ENCODE assay signal across 9 cellular contexts in genomic region chrY:20575531-20576088, GRCh38. TPM values are rescaled to one million over a fixed set of nuclear protein-coding genes. Genes with fewer than 3 reads are reported as not detected.
A peak's percentile ranks its signal among the peaks of the same experiment; 100 is the strongest.
DNase-seq lines count a peak whose midpoint lies in the region; ATAC-seq and TF ChIP-seq lines count a peak whose summit lies in the region.
"Had no signal": no experiment of that assay in that cellular context is flagged by ENCODE, and none has a peak within 500 bp of the region (broad histone marks: within the 10 kb centered on the region; RNA-seq: fewer than 3 reads in every experiment).

A gene with protein sequence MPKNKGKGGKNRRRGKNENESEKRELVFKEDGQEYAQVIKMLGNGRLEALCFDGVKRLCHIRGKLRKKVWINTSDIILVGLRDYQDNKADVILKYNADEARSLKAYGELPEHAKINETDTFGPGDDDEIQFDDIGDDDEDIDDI (plus strand): TSS chrY:20575776. CDS start chrY:20575872, 96 bp downstream.

- peak within 1 kb of the TSS in 1 of 2 donors; percentile 83 for H3K27ac ChIP-seq in liver (ENCODE audit: low read depth in 1 of 2, low read length in 2 of 2)
- H3K27ac ChIP-seq: BLaER1 treated with 17β-estradiol and CSF1 and Interleukin-3, amounts not matched to agents 10 nM and 100 nM had no signal

- H3K27ac Mint-ChIP-seq in activated naive CD8-positive, alpha-beta T cell treated with anti-CD3 and anti-CD28 coated beads, Interleukin-2, amount 10 ng/mL, durations not matched to agents 7 days and 5 days = peak within 1 kb of the TSS; percentile 98
- H3K27ac Mint-ChIP-seq in stimulated activated naive CD8-positive, alpha-beta T cell treated with anti-CD3 and anti-CD28 coated beads, Interleukin-15, Interleukin-2, amounts not matched to agents 100 ng/mL and 50 ng/mL, for 24 hours = peak within 1 kb of the TSS; percentile 93

- H3K9ac ChIP-seq in liver (ENCODE audit: low read depth in 1 of 2, low read length in 2 of 2) = peak within 1 kb of the TSS in 1 of 2 donors; percentile 91
- H3K9ac ChIP-seq: BLaER1 treated with 17β-estradiol and CSF1 and Interleukin-3, amounts not matched to agents 10 nM and 100 nM had no signal

- H3K4me1 Mint-ChIP-seq in activated naive CD8-positive, alpha-beta T cell treated with anti-CD3 and anti-CD28 coated beads, Interleukin-2, amount 10 ng/mL, durations not matched to agents 7 days and 5 days = peaks cover 17% of the 10 kb centered on the region
- peaks cover 31% of the 10 kb centered on the region for H3K4me1 Mint-ChIP-seq in stimulated activated naive CD8-positive, alpha-beta T cell treated with anti-CD3 and anti-CD28 coated beads, Interleukin-15, Interleukin-2, amounts not matched to agents 100 ng/mL and 50 ng/mL, for 24 hours (ENCODE audit: low read depth)

- POLR2A ChIA-PET in activated naive CD8-positive, alpha-beta T cell treated with anti-CD3 and anti-CD28 coated beads, Interleukin-2, amount 10 ng/mL, durations not matched to agents 7 days and 5 days (lab: Charles Lee) = interaction anchor here (0.6 to 0.9 kb wide), 2 partner anchors 188 to 459 kb away, joined by 3 to 4 read pairs; no protein-coding TSS in a partner anchor

- peaks cover 3% of the 10 kb centered on the region for H3K9me3 Mint-ChIP-seq in activated naive CD8-positive, alpha-beta T cell treated with anti-CD3 and anti-CD28 coated beads, Interleukin-2, amount 10 ng/mL, durations not matched to agents 7 days and 5 days
- H3K9me3 Mint-ChIP-seq in stimulated activated naive CD8-positive, alpha-beta T cell treated with anti-CD3 and anti-CD28 coated beads, Interleukin-15, Interleukin-2, amounts not matched to agents 100 ng/mL and 50 ng/mL, for 24 hours = no peaks in the 10 kb centered on the region

- under 1% methylated on average over 29 of the region's 29 CpGs for WGBS in liver

- no peaks in the 10 kb centered on the region for H3K27me3 ChIP-seq in liver (ENCODE audit: control insufficient read depth in 4 of 4, insufficient read depth in 4 of 4, low read length in 3 of 4)
- H3K27me3 ChIP-seq: BLaER1 treated with 17β-estradiol and CSF1 and Interleukin-3, amounts not matched to agents 10 nM and 100 nM had no signal

- no peak for TF ChIP-seq CTCF in liver (IDR thresholded peaks at IDR 0.05; ENCODE audit: low read depth, low read length, missing input control)

- no peaks in the 10 kb centered on the region for H3K27me3 Mint-ChIP-seq in activated naive CD8-positive, alpha-beta T cell treated with anti-CD3 and anti-CD28 coated beads, Interleukin-2, amount 10 ng/mL, durations not matched to agents 7 days and 5 days
- no peaks in the 10 kb centered on the region for H3K27me3 Mint-ChIP-seq in stimulated activated naive CD8-positive, alpha-beta T cell treated with anti-CD3 and anti-CD28 coated beads, Interleukin-15, Interleukin-2, amounts not matched to agents 100 ng/mL and 50 ng/mL, for 24 hours

- peak; percentile 93 for ATAC-seq in activated naive CD8-positive, alpha-beta T cell treated with anti-CD3 and anti-CD28 coated beads, Interleukin-2, amount 10 ng/mL, durations not matched to agents 7 days and 5 days (ENCODE audit: low read depth)

- DNase-seq in activated T-cell treated with anti-CD3 and anti-CD28 coated beads for 1 hour (ENCODE audit: low read depth) (peak; percentile 71), NCI-H460 (ENCODE audit: extremely low read depth, low read depth) (peak; percentile 95), NCI-H146 (lab: John Stamatoyannopoulos, UW) (no peak)
- DNase-seq in activated T-cell treated with anti-CD3 and anti-CD28 coated beads, Interleukin-2, amount 50 U/mL, for 1 hour = no peak
- peak; percentile 83 for DNase-seq in activated naive CD8-positive, alpha-beta T cell treated with anti-CD3 and anti-CD28 coated beads, Interleukin-2, amount 10 ng/mL, durations not matched to agents 7 days and 5 days
- DNase-seq in stimulated activated naive CD4-positive, alpha-beta T cell treated with Interleukin-2 at 50 U/mL for 16 hours (lab: John Stamatoyannopoulos, UW) = no peak

- peak within 1 kb of the TSS in 2 of 3 donors; percentile 63 to 71 for H3K4me3 ChIP-seq in liver (ENCODE audit: low read depth in 1 of 3, low read length in 3 of 3)
- H3K4me3 ChIP-seq: BLaER1 treated with 17β-estradiol and CSF1 and Interleukin-3, amounts not matched to agents 10 nM and 100 nM had no signal

- peak within 1 kb of the TSS; percentile 92 for H3K4me3 Mint-ChIP-seq in activated naive CD8-positive, alpha-beta T cell treated with anti-CD3 and anti-CD28 coated beads, Interleukin-2, amount 10 ng/mL, durations not matched to agents 7 days and 5 days
- peak within 1 kb of the TSS; percentile 90 for H3K4me3 Mint-ChIP-seq in stimulated activated naive CD8-positive, alpha-beta T cell treated with anti-CD3 and anti-CD28 coated beads, Interleukin-15, Interleukin-2, amounts not matched to agents 100 ng/mL and 50 ng/mL, for 24 hours

- no peaks in the 10 kb centered on the region for H3K9me3 ChIP-seq in liver (ENCODE audit: control insufficient read depth in 4 of 4, low read length in 3 of 4)
- H3K9me3 ChIP-seq: BLaER1 treated with 17β-estradiol and CSF1 and Interleukin-3, amounts not matched to agents 10 nM and 100 nM had no signal

- H3K36me3 ChIP-seq in liver (ENCODE audit: control insufficient read depth in 4 of 4, insufficient read depth in 3 of 4, low read depth in 1 of 4, low read length in 3 of 4) = peaks cover 0 to 2% (median 0%) of the 10 kb centered on the region in 4 donors
- H3K36me3 ChIP-seq: BLaER1 treated with 17β-estradiol and CSF1 and Interleukin-3, amounts not matched to agents 10 nM and 100 nM had no signal

- TF ChIP-seq RAD21 in liver (IDR thresholded peaks at IDR 0.05) = peak in 1 of 2 donors; percentile 9

- H3K4me1 ChIP-seq in liver (ENCODE audit: control insufficient read depth in 4 of 4, insufficient read depth in 4 of 4, low read length in 3 of 4) = no peaks in the 10 kb centered on the region
- H3K4me1 ChIP-seq: BLaER1 treated with 17β-estradiol and CSF1 and Interleukin-3, amounts not matched to agents 10 nM and 100 nM had no signal

- H3K36me3 Mint-ChIP-seq in activated naive CD8-positive, alpha-beta T cell treated with anti-CD3 and anti-CD28 coated beads, Interleukin-2, amount 10 ng/mL, durations not matched to agents 7 days and 5 days = peaks cover 6% of the 10 kb centered on the region
- no peaks in the 10 kb centered on the region for H3K36me3 Mint-ChIP-seq in stimulated activated naive CD8-positive, alpha-beta T cell treated with anti-CD3 and anti-CD28 coated beads, Interleukin-15, Interleukin-2, amounts not matched to agents 100 ng/mL and 50 ng/mL, for 24 hours (ENCODE audit: low read depth)

TF ChIP-seq in liver, 16 proteins besides CTCF, POLR2A, EP300 and RAD21:
- TF ChIP-seq YY1 (IDR thresholded peaks at IDR 0.05) (peak; percentile 82), GABPA (IDR thresholded peaks at IDR 0.05 in 1 of 2, conservative IDR thresholded peaks at IDR 0.05 in 1 of 2) (peak in 1 of 2 donors; percentile 76), RXRA (IDR thresholded peaks at IDR 0.05) (peak in 1 of 2 donors; percentile 40), REST (IDR thresholded peaks at IDR 0.05) (peak; percentile 31), NR2F2 (IDR thresholded peaks at IDR 0.05) (no peak), SP1 (IDR thresholded peaks at IDR 0.05) (no peak), ZBTB33 (IDR thresholded peaks at IDR 0.05) (no peak), JUND (IDR thresholded peaks at IDR 0.05) (peak in 1 of 2 donors; percentile 59)

RNA-seq across cellular contexts. Expression of the gene that starts here (rescaled TPM):
- total RNA-seq in NCI-H460 (2014; rRNA removed; shearing (Covaris generic)) = 96.2 and 116 TPM in 2 replicates
- polyA plus RNA-seq in NCI-H460 (2014; cell fraction: nucleus; rRNA removed) = 38.6 and 54.4 TPM in 2 replicates
- total RNA-seq in activated naive CD8-positive, alpha-beta T cell treated with anti-CD3 and anti-CD28 coated beads, Interleukin-2, amount 10 ng/mL, durations not matched to agents 7 days and 5 days = 10 to 100 TPM; 52.1 to 56.8 TPM
- 10 to 100 TPM in 1 of 2 donors, not detected in 1; 50.8 TPM for total RNA-seq in liver
- polyA plus RNA-seq in liver = 10 to 100 TPM in 1 of 2 donors, not detected in 1; 16.1 TPM

Comparison
In these comparisons a context has a peak if more than half of its experiments do, and no peak if none do; other contexts are left out.
1. DNase-seq: peak in activated T-cell treated with anti-CD3 and anti-CD28 coated beads for 1 hour (single experiment), NCI-H460 (single experiment) and activated naive CD8-positive, alpha-beta T cell treated with anti-CD3 and anti-CD28 coated beads, Interleukin-2, amount 10 ng/mL, durations not matched to agents 7 days and 5 days (single experiment); none in activated T-cell treated with anti-CD3 and anti-CD28 coated beads, Interleukin-2, amount 50 U/mL, for 1 hour (single experiment), NCI-H146 (single experiment) and stimulated activated naive CD4-positive, alpha-beta T cell treated with Interleukin-2 at 50 U/mL for 16 hours (single experiment).